In the genomic region with DNA sequence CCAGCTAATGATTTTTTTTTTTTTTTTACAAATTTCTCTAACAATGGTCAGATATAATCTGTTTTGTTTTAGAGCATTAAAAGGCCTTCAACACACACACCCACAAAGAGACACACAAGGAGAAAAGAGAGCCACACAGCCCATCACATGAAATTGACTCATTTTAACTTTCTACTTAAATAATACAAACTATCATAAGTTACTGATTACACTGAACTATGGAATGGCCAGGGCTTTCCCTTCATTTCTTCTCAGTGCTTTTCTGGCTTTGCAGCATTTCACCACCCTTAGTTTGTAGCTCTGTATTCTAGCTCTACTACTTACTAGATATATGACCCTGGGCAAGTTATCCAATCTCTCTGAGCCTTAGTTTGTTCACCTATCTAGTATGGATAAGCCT, we compare ENCODE assay signal across 17 cellular contexts. TPM values are rescaled to one million over a fixed set of nuclear protein-coding genes. Genes with fewer than 3 reads are reported as not detected.
DNase-seq lines count a peak whose midpoint lies in the region; ATAC-seq, FAIRE-seq and TF ChIP-seq lines count a peak whose summit lies in the region.
"Had no signal": no experiment of that assay in that cellular context is flagged by ENCODE, and none has a peak within 500 bp of the region (broad histone marks: within the 10 kb centered on the region; RNA-seq: fewer than 3 reads in every experiment).

No MANE protein-coding gene starts in this region.

- H3K27ac ChIP-seq in CD4-positive, alpha-beta memory T cell (ENCODE audit: low read depth, low read length): no peak overlapping the region

- H3K9me3 ChIP-seq in CD4-positive, alpha-beta memory T cell (ENCODE audit: control insufficient read depth in 1 of 2, low read length in 2 of 2): no peaks in the 10 kb centered on the region
- H3K9me3 ChIP-seq: Caco-2 had no signal

- CTCF ChIA-PET in CD4-positive, alpha-beta memory T cell (lab: Charles Lee; ENCODE audit: partially characterized antibody): interaction anchor here (0.6 to 1.8 kb wide), 3 partner anchors 10 to 150 kb away, joined by 3 to 6 read pairs (median 4); a partner anchor contains a TSS

- DNase-seq in CD4-positive, alpha-beta memory T cell: no peak
- DNase-seq in D721Med (ENCODE audit: insufficient read length, low spot score) (peak; percentile 37), epithelial cell of proximal tubule (ENCODE audit: low read depth) (peak; percentile 54), RPMI8226 (no peak), NCI-H345 treated with DMSO at 0.1 percent for 48 hours (lab: John Stamatoyannopoulos, UW; ENCODE audit: unreplicated experiment) (no peak), HuH-7 (ENCODE audit: low spot score) (no peak)
- no peak for DNase-seq in stimulated activated effector memory CD8-positive, alpha-beta T cell treated with anti-CD3 and anti-CD28 coated beads, Interleukin-12 subunit alpha, Interleukin-12 subunit beta, amount 100 ng/mL, for 72 hours (ENCODE audit: low spot score in 2 of 2)
- DNase-seq: C1 segment of cervical spinal cord; Caco-2; CD8-positive, alpha-beta memory T cell; DMS 273 treated with DMSO at 0.1 percent for 48 hours; GOT3; H9 had no signal

- H3K4me3 Mint-ChIP-seq in CD4-positive, alpha-beta memory T cell: no peak overlapping the region
- H3K4me3 Mint-ChIP-seq in stimulated activated effector memory CD8-positive, alpha-beta T cell treated with anti-CD3 and anti-CD28 coated beads, Interleukin-12 subunit alpha, Interleukin-12 subunit beta, amount 100 ng/mL, for 72 hours: no peak overlapping the region
- H3K4me3 Mint-ChIP-seq: B cell; CD8-positive, alpha-beta memory T cell; H9 had no signal

- intact Hi-C loops in CD4-positive, alpha-beta memory T cell (cut with micrococcal nuclease): no loop called here

- TF ChIP-seq CTCF in D721Med (IDR thresholded peaks at IDR 0.05; ENCODE audit: insufficient read depth, missing control alignments) (no peak), epithelial cell of proximal tubule (conservative IDR thresholded peaks at IDR 0.05; ENCODE audit: low read depth, low read length) (no peak)

- no peak overlapping the region for H3K4me3 ChIP-seq in CD4-positive, alpha-beta memory T cell (ENCODE audit: low read length in 2 of 2)
- H3K4me3 ChIP-seq in epithelial cell of proximal tubule (ENCODE audit: low read depth, low read length): no peak overlapping the region

- peak overlapping the region in 4 of 7 donors; percentile 10 to 46 (median 30) for H3K27ac Mint-ChIP-seq in CD4-positive, alpha-beta memory T cell
- H3K27ac Mint-ChIP-seq in stimulated activated effector memory CD8-positive, alpha-beta T cell treated with anti-CD3 and anti-CD28 coated beads, Interleukin-12 subunit alpha, Interleukin-12 subunit beta, amount 100 ng/mL, for 72 hours: peak overlapping the region; percentile 14
- H3K27ac Mint-ChIP-seq: H9 had no signal

- ATAC-seq in stimulated activated effector memory CD8-positive, alpha-beta T cell treated with anti-CD3 and anti-CD28 coated beads, Interleukin-12 subunit alpha, Interleukin-12 subunit beta, amount 100 ng/mL, for 72 hours: no peak

- no peaks in the 10 kb centered on the region for H3K27me3 Mint-ChIP-seq in CD4-positive, alpha-beta memory T cell
- H3K27me3 Mint-ChIP-seq: B cell; CD8-positive, alpha-beta memory T cell had no signal

- H3K4me1 ChIP-seq in CD4-positive, alpha-beta memory T cell (ENCODE audit: insufficient read depth, low read length): peaks cover 15% of the 10 kb centered on the region
- H3K4me1 ChIP-seq: Caco-2 had no signal

- H3K4me1 Mint-ChIP-seq in CD4-positive, alpha-beta memory T cell: peaks cover 20 to 51% (median 39%) of the 10 kb centered on the region in 4 donors
- peaks cover 40% of the 10 kb centered on the region for H3K4me1 Mint-ChIP-seq in stimulated activated effector memory CD8-positive, alpha-beta T cell treated with anti-CD3 and anti-CD28 coated beads, Interleukin-12 subunit alpha, Interleukin-12 subunit beta, amount 100 ng/mL, for 72 hours
- H3K4me1 Mint-ChIP-seq: H9 had no signal

- H3K36me3 ChIP-seq in CD4-positive, alpha-beta memory T cell (ENCODE audit: insufficient read depth, low read length): peaks cover 18% of the 10 kb centered on the region

- POLR2A ChIA-PET in CD4-positive, alpha-beta memory T cell (lab: Charles Lee; ENCODE audit: partially characterized antibody): interaction anchor here (0.7 to 1.3 kb wide), 2 partner anchors 19 to 70 kb away, joined by 3 to 6 read pairs; no protein-coding TSS in a partner anchor

- H3K9me3 Mint-ChIP-seq in CD4-positive, alpha-beta memory T cell: no peaks in the 10 kb centered on the region
- no peaks in the 10 kb centered on the region for H3K9me3 Mint-ChIP-seq in stimulated activated effector memory CD8-positive, alpha-beta T cell treated with anti-CD3 and anti-CD28 coated beads, Interleukin-12 subunit alpha, Interleukin-12 subunit beta, amount 100 ng/mL, for 72 hours
- H3K9me3 Mint-ChIP-seq: CD8-positive, alpha-beta memory T cell; H9 had no signal

- peaks cover 35 to 61% of the 10 kb centered on the region in 2 donors for H3K36me3 Mint-ChIP-seq in CD4-positive, alpha-beta memory T cell
- peaks cover 68% of the 10 kb centered on the region for H3K36me3 Mint-ChIP-seq in stimulated activated effector memory CD8-positive, alpha-beta T cell treated with anti-CD3 and anti-CD28 coated beads, Interleukin-12 subunit alpha, Interleukin-12 subunit beta, amount 100 ng/mL, for 72 hours

- FAIRE-seq in D721Med (lab: Jason Lieb, UNC): no peak
- FAIRE-seq: A204.1, GM12891, GM19239 had no signal

- no peaks in the 10 kb centered on the region for H3K27me3 ChIP-seq in CD4-positive, alpha-beta memory T cell (ENCODE audit: insufficient read depth, low read length)

RNA-seq across cellular contexts. Expression of a gene that starts 13.2 kb away (rescaled TPM):
- 10 to 100 TPM; 55.6 to 61.1 TPM for total RNA-seq in CD4-positive, alpha-beta memory T cell
- 100 to 1,000 TPM; 113 to 117 TPM for polyA plus RNA-seq in CD4-positive, alpha-beta memory T cell
- 64.0 and 65.3 TPM in 2 replicates for total RNA-seq in epithelial cell of proximal tubule

RNA-seq across cellular contexts. Expression of a gene that starts 47.8 kb away (rescaled TPM):
- 10 to 100 TPM; 51.4 to 54.4 TPM for total RNA-seq in CD4-positive, alpha-beta memory T cell
- 100 to 1,000 TPM; 150 to 163 TPM for polyA plus RNA-seq in CD4-positive, alpha-beta memory T cell
- total RNA-seq in epithelial cell of proximal tubule: 75.1 and 79.3 TPM in 2 replicates

Comparison
In these comparisons a context has a peak if more than half of its experiments do, and no peak if none do; other contexts are left out.
1. DNase-seq: peak in D721Med (single experiment) and epithelial cell of proximal tubule (single experiment); none in CD4-positive, alpha-beta memory T cell (0 of 5), stimulated activated effector memory CD8-positive, alpha-beta T cell treated with anti-CD3 and anti-CD28 coated beads, Interleukin-12 subunit alpha, Interleukin-12 subunit beta, amount 100 ng/mL, for 72 hours (0 of 2), RPMI8226 (single experiment), NCI-H345 treated with DMSO at 0.1 percent for 48 hours (single experiment) and HuH-7 (single experiment).